8 cellular contexts compared by ENCODE assay signal in the genomic region with DNA sequence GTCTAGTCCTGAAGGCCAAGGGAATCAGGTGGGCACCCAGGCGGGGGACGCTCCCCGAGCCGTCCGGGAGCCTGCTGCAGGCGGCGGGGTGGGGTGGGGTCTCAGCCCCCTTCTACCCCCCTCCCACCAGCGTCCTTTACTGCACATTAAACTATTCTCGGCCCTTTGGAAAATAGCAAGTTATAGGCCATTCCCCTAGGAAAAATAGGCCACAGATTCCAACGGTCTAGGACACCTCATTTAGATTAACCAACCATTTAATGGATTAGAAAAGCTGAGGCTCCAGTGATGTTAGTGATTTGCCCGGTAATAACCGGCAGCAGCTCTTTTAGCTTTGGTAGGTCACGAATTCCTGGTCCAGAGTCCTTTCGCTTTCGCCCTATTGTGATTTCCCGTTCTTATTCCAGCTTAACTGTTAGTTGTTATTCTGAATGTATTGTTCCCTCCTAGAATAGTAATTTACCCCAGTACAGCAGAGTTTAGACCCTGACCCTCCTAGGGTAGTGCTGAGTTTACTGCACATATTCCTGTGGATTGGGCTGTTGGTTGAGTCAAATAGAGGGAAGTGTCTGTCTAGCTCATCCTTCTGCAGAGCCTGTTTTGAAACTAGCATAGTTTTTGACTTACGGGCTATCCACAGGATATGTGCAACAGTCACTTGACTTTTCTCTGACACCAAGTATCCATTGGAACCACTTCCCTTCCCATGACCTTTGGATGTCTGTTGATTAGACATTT. TPM values are rescaled to one million over a fixed set of nuclear protein-coding genes. Genes with fewer than 3 reads are reported as not detected.
DNase-seq lines count a peak whose midpoint lies in the region; TF ChIP-seq lines count a peak whose summit lies in the region.

No MANE protein-coding gene starts in this region.

- peak overlapping the region; percentile 93 to 99 (median 97) for H3K27ac ChIP-seq in skin epidermis

- H3K4me3 ChIP-seq in H7 (ENCODE audit: insufficient read depth, low read depth, low read length) (peak overlapping the region; percentile 78), skin epidermis (peak overlapping the region; percentile 72 to 99 (median 93))

- peaks cover 7% of the 10 kb centered on the region for H3K27me3 Mint-ChIP-seq in brain

- peak; percentile 8 for DNase-seq in DMS153 treated with DMSO at 0.1 percent for 48 hours (lab: John Stamatoyannopoulos, UW; ENCODE audit: unreplicated experiment)
- no peak for DNase-seq in DMS153 (lab: John Stamatoyannopoulos, UW)
- peak; percentile 45 for DNase-seq in H7
- peak; percentile 43 for DNase-seq in NCI-H82 (lab: John Stamatoyannopoulos, UW)
- DNase-seq in iPS-NIHi11 (ENCODE audit: low spot score) = peak; percentile 16
- DNase-seq in NCI-H1092 treated with DMSO at 0.1 percent for 48 hours (lab: John Stamatoyannopoulos, UW) = no peak

- peak overlapping the region; percentile 67 to 98 (median 94) for H3K27ac Mint-ChIP-seq in brain

- no peak for TF ChIP-seq CTCF in brain (conservative IDR thresholded peaks at IDR 0.05)

- H3K4me3 Mint-ChIP-seq in brain = peak overlapping the region; percentile 86 to 96 (median 90)

- H3K36me3 Mint-ChIP-seq in brain = peaks cover 20% of the 10 kb centered on the region

- H3K36me3 ChIP-seq in H7 (replicated peaks; ENCODE audit: control insufficient read depth, insufficient read depth, low read length) = peaks cover 12% of the 10 kb centered on the region; the same call in 1 of the 2 replicates

- no peaks in the 10 kb centered on the region for H3K27me3 ChIP-seq in H7 (ENCODE audit: control insufficient read depth, insufficient read depth, low read length)

- H3K9me3 Mint-ChIP-seq in brain = no peaks in the 10 kb centered on the region

- peaks cover 35% of the 10 kb centered on the region for H3K4me1 Mint-ChIP-seq in brain

RNA-seq across cellular contexts. Expression of gene GSTO1, which starts 0.7 kb away (rescaled TPM):
- 130 and 155 TPM in 2 replicates for total RNA-seq in H7 (2014; rRNA removed; shearing (Covaris generic))
- polyA plus RNA-seq in brain (ENCODE audit: insufficient read depth, low read depth, low replicate concordance) = 109 TPM

RNA-seq across cellular contexts. Expression of gene GSTO2, which starts 13.6 kb away (rescaled TPM):
- 15.2 and 20.6 TPM in 2 replicates for total RNA-seq in H7 (2014; rRNA removed; shearing (Covaris generic))
- polyA plus RNA-seq in brain (ENCODE audit: insufficient read depth, low read depth, low replicate concordance) = 23.9 TPM

RNA-seq across cellular contexts. Expression of gene CFAP43, which starts 23.2 kb away (rescaled TPM):
- 0.21 and 0.30 TPM in 2 replicates for total RNA-seq in H7 (2014; rRNA removed; shearing (Covaris generic))
- 1.2 TPM for polyA plus RNA-seq in brain (ENCODE audit: insufficient read depth, low read depth, low replicate concordance)

Comparison
In these comparisons a context has a peak if more than half of its experiments do, and no peak if none do; other contexts are left out.
1. DNase-seq: peak in DMS153 treated with DMSO at 0.1 percent for 48 hours (single experiment), H7 (single experiment), NCI-H82 (single experiment) and iPS-NIHi11 (single experiment); none in DMS153 (single experiment) and NCI-H1092 treated with DMSO at 0.1 percent for 48 hours (single experiment).